ENCODE assay signal across 8 cellular contexts in genomic region chr11:116853461-116854073, GRCh38. TPM values are rescaled to one million over a fixed set of nuclear protein-coding genes. Genes with fewer than 3 reads are reported as not detected.
DNase-seq lines count a peak whose midpoint lies in the region; ATAC-seq, FAIRE-seq and TF ChIP-seq lines count a peak whose summit lies in the region.

No MANE protein-coding gene starts in this region.

- TF ChIP-seq CTCF in NB4 (IDR thresholded peaks at IDR 0.05; ENCODE audit: low read depth, low read length), result no peak

- ATAC-seq in GM18511 (IDR thresholded peaks at IDR 0.05; ENCODE audit: unreplicated experiment) (peak; percentile 96), HG02623 (IDR thresholded peaks at IDR 0.05; ENCODE audit: unreplicated experiment) (peak; percentile 90)

- H3K27me3 Mint-ChIP-seq in activated CD4-positive, alpha-beta memory T cell treated with anti-CD3 and anti-CD28 coated beads, Interleukin-2, amount 10 ng/mL, durations not matched to agents 7 days and 5 days, result no peaks in the 10 kb centered on the region

- H3K27ac Mint-ChIP-seq in activated CD4-positive, alpha-beta memory T cell treated with anti-CD3 and anti-CD28 coated beads, Interleukin-2, amount 10 ng/mL, durations not matched to agents 7 days and 5 days, result peak overlapping the region; percentile 96

- H3K9me3 Mint-ChIP-seq in activated CD4-positive, alpha-beta memory T cell treated with anti-CD3 and anti-CD28 coated beads, Interleukin-2, amount 10 ng/mL, durations not matched to agents 7 days and 5 days, result peaks cover 3% of the 10 kb centered on the region

- H3K4me3 ChIP-seq in NB4 (ENCODE audit: low read depth, low read length), result peak overlapping the region; percentile 8

- DNase-seq in NB4 (ENCODE audit: low read depth) (peak; percentile 97), fibroblast of peridontal ligament (ENCODE audit: extremely low read depth) (peak; percentile 82), frontal cortex (ENCODE audit: low spot score in 2 of 2) (no peak), HEK293T (ENCODE audit: extremely low spot score) (no peak)
- peak; percentile 75 for DNase-seq in activated CD4-positive, alpha-beta memory T cell treated with anti-CD3 and anti-CD28 coated beads, Interleukin-2, amount 10 ng/mL, durations not matched to agents 7 days and 5 days
- peak; percentile 37 for DNase-seq in stimulated activated CD8-positive, alpha-beta memory T cell treated with anti-CD3 and anti-CD28 coated beads, Interleukin-12 subunit alpha, Interleukin-12 subunit beta, amount 100 ng/mL, for 1 hour (ENCODE audit: low read depth)

- peak overlapping the region; percentile 67 for H3K4me3 Mint-ChIP-seq in activated CD4-positive, alpha-beta memory T cell treated with anti-CD3 and anti-CD28 coated beads, Interleukin-2, amount 10 ng/mL, durations not matched to agents 7 days and 5 days

- peak; percentile 43 for TF ChIP-seq POLR2A in NB4 (IDR thresholded peaks at IDR 0.05; ENCODE audit: extremely low read depth, insufficient read length)

- H3K36me3 Mint-ChIP-seq in activated CD4-positive, alpha-beta memory T cell treated with anti-CD3 and anti-CD28 coated beads, Interleukin-2, amount 10 ng/mL, durations not matched to agents 7 days and 5 days (ENCODE audit: low read depth), result peaks cover 52% of the 10 kb centered on the region

- H3K4me1 Mint-ChIP-seq in activated CD4-positive, alpha-beta memory T cell treated with anti-CD3 and anti-CD28 coated beads, Interleukin-2, amount 10 ng/mL, durations not matched to agents 7 days and 5 days, result peaks cover 64% of the 10 kb centered on the region

- CTCF ChIA-PET in activated CD4-positive, alpha-beta memory T cell treated with anti-CD3 and anti-CD28 coated beads, Interleukin-2, amount 10 ng/mL, durations not matched to agents 7 days and 5 days (lab: Charles Lee), result interaction anchor here (0.6 to 8.8 kb wide), 13 partner anchors 18 to 378 kb away, joined by 3 to 116 read pairs (median 4); partner anchors contain the start of genes APOA5, PCSK7 and ZPR1
- CTCF ChIA-PET in HEK293T (lab: Yijun Ruan, JAX), result interaction anchor here (0.6 to 1.5 kb wide), 3 partner anchors 16 to 24 kb away, joined by 3 to 5 read pairs (median 4); partner anchors contain the start of genes APOA1 and APOC3

- FAIRE-seq in frontal cortex (lab: Jason Lieb, UNC), result no peak

- POLR2A ChIA-PET in activated CD4-positive, alpha-beta memory T cell treated with anti-CD3 and anti-CD28 coated beads, Interleukin-2, amount 10 ng/mL, durations not matched to agents 7 days and 5 days (lab: Charles Lee), result interaction anchor here (0.6 to 9.0 kb wide), 21 partner anchors 9 to 378 kb away, joined by 3 to 93 read pairs (median 6); partner anchors contain the start of genes APOA1, BUD13, PAFAH1B2 and SIDT2
- POLR2A ChIA-PET in HEK293T (lab: Yijun Ruan, JAX), result interaction anchor here (1.2 kb wide), 1 partner anchor 17 kb away, joined by 3 read pairs; no protein-coding TSS in a partner anchor

TF ChIP-seq in HEK293T, 16 proteins besides CTCF, POLR2A, EP300 and RAD21:
- TF ChIP-seq PKNOX1 (IDR thresholded peaks at IDR 0.05) (no peak), SUZ12 (IDR thresholded peaks at IDR 0.05) (no peak), FOXA1 (IDR thresholded peaks at IDR 0.05) (no peak)

RNA-seq across cellular contexts. Expression of gene APOA1, which starts 16.1 kb away (rescaled TPM):
- total RNA-seq in activated CD4-positive, alpha-beta memory T cell treated with anti-CD3 and anti-CD28 coated beads, Interleukin-2, amount 10 ng/mL, durations not matched to agents 7 days and 5 days, result not detected
- total RNA-seq in frontal cortex, result not detected

RNA-seq across cellular contexts. Expression of gene APOC3, which starts 23.9 kb away (rescaled TPM):
- not detected for total RNA-seq in activated CD4-positive, alpha-beta memory T cell treated with anti-CD3 and anti-CD28 coated beads, Interleukin-2, amount 10 ng/mL, durations not matched to agents 7 days and 5 days
- not detected for total RNA-seq in frontal cortex

RNA-seq across cellular contexts. Expression of gene APOA4, which starts 30.5 kb away (rescaled TPM):
- not detected for total RNA-seq in activated CD4-positive, alpha-beta memory T cell treated with anti-CD3 and anti-CD28 coated beads, Interleukin-2, amount 10 ng/mL, durations not matched to agents 7 days and 5 days
- not detected for total RNA-seq in frontal cortex

Comparison
In these comparisons a context has a peak if more than half of its experiments do, and no peak if none do; other contexts are left out.
1. DNase-seq: peak in NB4 (single experiment), activated CD4-positive, alpha-beta memory T cell treated with anti-CD3 and anti-CD28 coated beads, Interleukin-2, amount 10 ng/mL, durations not matched to agents 7 days and 5 days (single experiment), fibroblast of peridontal ligament (single experiment) and stimulated activated CD8-positive, alpha-beta memory T cell treated with anti-CD3 and anti-CD28 coated beads, Interleukin-12 subunit alpha, Interleukin-12 subunit beta, amount 100 ng/mL, for 1 hour (single experiment); none in frontal cortex (0 of 2) and HEK293T (single experiment).